ENCODE assay signal across 8 cellular contexts in the genomic region with DNA sequence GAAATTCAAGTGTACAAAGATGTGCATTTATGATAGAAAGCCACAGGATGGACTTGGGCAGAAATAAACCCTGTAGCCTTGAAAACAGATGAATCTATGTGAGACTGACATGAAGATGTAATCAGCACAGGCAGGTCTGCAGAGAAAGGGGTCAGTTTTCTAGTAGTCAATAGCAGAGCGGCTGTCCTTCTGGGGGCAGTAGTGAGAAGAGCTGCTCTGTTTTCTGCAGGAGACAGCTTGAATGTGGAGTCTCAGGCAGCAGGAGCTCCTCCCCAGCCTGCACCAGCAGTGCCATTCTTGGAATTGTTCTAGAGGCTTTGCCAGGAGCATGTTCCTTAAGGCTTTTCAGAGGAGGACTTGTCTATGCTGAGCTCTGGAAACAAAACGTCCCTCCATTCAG.
DNase-seq lines count a peak whose midpoint lies in the region; TF ChIP-seq lines count a peak whose summit lies in the region.
"Not testable (repeated sequence)": the region's sequence is repeated elsewhere in the genome, so short reads cannot be mapped to it uniquely, and the experiment has no call there.

No MANE protein-coding gene starts in this region.

- H3K4me2 ChIP-seq in mesendoderm (ENCODE audit: low read length): not testable (repeated sequence)

- H3K4me3 ChIP-seq in endodermal cell (ENCODE audit: low read length); mesendoderm (ENCODE audit: low read length); retinal pigment epithelial cell (ENCODE audit: low read length): not testable (repeated sequence)

- not testable (repeated sequence) for H3K4me1 ChIP-seq in endodermal cell (ENCODE audit: control insufficient read depth, insufficient read depth, low read length); mesendoderm (ENCODE audit: control insufficient read depth, low read depth, low read length)

- not testable (repeated sequence) for H3K36me3 ChIP-seq in endodermal cell (ENCODE audit: control insufficient read depth, insufficient read depth, low read length); mesendoderm (ENCODE audit: control insufficient read depth, insufficient read depth, low read length)

- H3K4ac ChIP-seq in mesendoderm (ENCODE audit: low read depth, low read length): not testable (repeated sequence)

- not testable (repeated sequence) for H3K4me3 Mint-ChIP-seq in endodermal cell

- H3K9ac ChIP-seq in endodermal cell (ENCODE audit: extremely low read depth, low read length, poor library complexity, severe bottlenecking); mesendoderm (ENCODE audit: low read length): not testable (repeated sequence)

- not testable (repeated sequence) for H2BK15ac ChIP-seq in mesendoderm (replicated peaks; ENCODE audit: low read depth)

- H2AK5ac ChIP-seq in mesendoderm (ENCODE audit: low read length): not testable (repeated sequence)

- H2BK5ac ChIP-seq in mesendoderm (ENCODE audit: low read length): not testable (repeated sequence)

- H3K79me1 ChIP-seq in mesendoderm (ENCODE audit: low read length): not testable (repeated sequence)

- not testable (repeated sequence) for H3K36me3 Mint-ChIP-seq in endodermal cell (ENCODE audit: low read depth)

- not testable (repeated sequence) for H4K5ac ChIP-seq in mesendoderm (ENCODE audit: low read length)

- H3K9me3 ChIP-seq in endodermal cell (ENCODE audit: control insufficient read depth, low read length): not testable (repeated sequence)

- peaks cover 18% of the 10 kb centered on the region for H3K9me3 Mint-ChIP-seq in endodermal cell

- H3K27me3 Mint-ChIP-seq in endodermal cell (ENCODE audit: insufficient read depth): not testable (repeated sequence)

- TF ChIP-seq CTCF in AG09319 (IDR thresholded peaks at IDR 0.05; ENCODE audit: low read depth, low read length) (peak; percentile 6; the same call in 1 of the 2 replicates), endodermal cell (conservative IDR thresholded peaks at IDR 0.05) (peak; percentile 58), retinal pigment epithelial cell (conservative IDR thresholded peaks at IDR 0.05; ENCODE audit: low read depth, low read length) (peak; percentile 13)

- H3K18ac ChIP-seq in mesendoderm (ENCODE audit: low read length): not testable (repeated sequence)

- not testable (repeated sequence) for H3K56ac ChIP-seq in mesendoderm (ENCODE audit: low read length)

- not testable (repeated sequence) for H4K8ac ChIP-seq in mesendoderm (ENCODE audit: low read depth, low read length)

- H2BK120ac ChIP-seq in mesendoderm (ENCODE audit: low read depth, low read length): not testable (repeated sequence)

- not testable (repeated sequence) for H3K27me3 ChIP-seq in endodermal cell (ENCODE audit: control insufficient read depth, insufficient read depth, low read length, poor library complexity, severe bottlenecking); mesendoderm (ENCODE audit: insufficient read depth, low read length, poor library complexity)

- H3K23ac ChIP-seq in mesendoderm (ENCODE audit: low read length): not testable (repeated sequence)

- H3K27ac Mint-ChIP-seq in endodermal cell: not testable (repeated sequence)

- H3K27ac ChIP-seq in endodermal cell (ENCODE audit: low read depth, low read length); mesendoderm (ENCODE audit: low read depth, low read length): not testable (repeated sequence)

- WGBS in endodermal cell (ENCODE audit: insufficient coverage in 1 of 2, insufficient read length in 1 of 2), 2 experiments: 63% methylated on average over 2 of the region's 2 CpGs; no CpG with 5 or more reads in 1 of the 2 experiments
- no CpG with 5 or more reads among the region's 2 CpGs for WGBS in mesendoderm (ENCODE audit: extremely low coverage, insufficient coverage, low lambda C conversion rate)

- not testable (repeated sequence) for DNase-seq in AG09319 (ENCODE audit: extremely low read depth, low read depth); endodermal cell; retinal pigment epithelial cell (ENCODE audit: low read depth)
- DNase-seq in ELF-1 (ENCODE audit: low read depth, low spot score): peak; percentile 17
- peak; percentile 8 for DNase-seq in HT1080 (ENCODE audit: low read depth)
- peak; percentile 3 for DNase-seq in NCI-H82 (lab: John Stamatoyannopoulos, UW)
- DNase-seq in SK-N-DZ (ENCODE audit: low spot score): peak; percentile 8
- DNase-seq in mesendoderm: peak; percentile 49

- H3K79me2 ChIP-seq in mesendoderm (ENCODE audit: control insufficient read depth, insufficient read depth, low read length): not testable (repeated sequence)

- H3K4me1 Mint-ChIP-seq in endodermal cell: not testable (repeated sequence)

Comparison
In these comparisons a context has a peak if more than half of its experiments do, and no peak if none do; other contexts are left out.
1. CTCF ChIP-seq: peak in every context shown above with its lines; median percentile 58 in endodermal cell; 13 in retinal pigment epithelial cell; 6 in AG09319.